Comparison of ENCODE assay signal across 16 cellular contexts in the genomic region with DNA sequence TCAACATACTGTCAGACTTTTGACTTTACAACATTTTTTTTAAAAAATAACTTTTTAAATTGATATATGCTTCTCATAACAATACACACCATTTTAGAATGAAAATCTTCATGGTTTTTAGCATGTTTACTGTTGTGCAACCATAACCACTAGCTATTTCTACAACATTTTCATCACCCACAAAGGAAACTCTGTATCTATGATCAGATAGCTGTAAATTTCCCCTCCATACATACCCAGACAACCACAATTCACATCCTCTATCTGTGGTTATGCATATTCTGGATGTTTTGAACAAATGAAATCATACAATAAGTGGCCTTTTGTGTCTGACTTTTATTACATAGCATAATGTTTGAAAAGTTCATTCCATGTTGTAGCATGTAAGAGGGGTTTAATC.
DNase-seq lines count a peak whose midpoint lies in the region; ATAC-seq, FAIRE-seq and TF ChIP-seq lines count a peak whose summit lies in the region.
"Had no signal": no experiment of that assay in that cellular context is flagged by ENCODE, and none has a peak within 500 bp of the region (broad histone marks: within the 10 kb centered on the region; RNA-seq: fewer than 3 reads in every experiment).

No MANE protein-coding gene starts in this region.

- H3K27me3 ChIP-seq in astrocyte (ENCODE audit: insufficient read depth, low read length), result no peaks in the 10 kb centered on the region
- H3K27me3 ChIP-seq: BLaER1 treated with 17β-estradiol and CSF1 and Interleukin-3, amounts not matched to agents 10 nM and 100 nM had no signal

- intact Hi-C loops in natural killer cell (cut with micrococcal nuclease), result no loop called here

- FAIRE-seq in astrocyte (lab: Jason Lieb, UNC), result peak; percentile 45

- no peaks in the 10 kb centered on the region for H3K4me1 ChIP-seq in astrocyte (ENCODE audit: insufficient read depth, low read length)

- H4K20me1 ChIP-seq in astrocyte (ENCODE audit: insufficient read depth, low read length), result no peaks in the 10 kb centered on the region
- H4K20me1 ChIP-seq: BLaER1 treated with 17β-estradiol and CSF1 and Interleukin-3, amounts not matched to agents 10 nM and 100 nM had no signal

- peaks cover 2% of the 10 kb centered on the region for H3K9me3 Mint-ChIP-seq in astrocyte (ENCODE audit: unreplicated experiment)
- H3K9me3 Mint-ChIP-seq in natural killer cell, result peaks cover 0 to 11% of the 10 kb centered on the region in 2 donors

- peak; percentile 77 for DNase-seq in NB4 (ENCODE audit: low read depth)
- DNase-seq in astrocyte (ENCODE audit: low read depth), result peak; percentile 58
- DNase-seq in natural killer cell, result no peak
- no peak for DNase-seq in DMS53 treated with DMSO at 0.1 percent for 48 hours (lab: John Stamatoyannopoulos, UW; ENCODE audit: unreplicated experiment)
- DNase-seq in omental fat pad (ENCODE audit: low spot score), result no peak
- DNase-seq: activated CD4-positive, alpha-beta T cell treated with anti-CD3 and anti-CD28 coated beads, Interleukin-2, amount 50 U/mL, for 48 hours; activated effector memory CD4-positive, alpha-beta T cell treated with Interleukin-2 at 50 U/mL for 16 hours; DMS79; left ventricle myocardium superior; naive B cell; Right ventricle myocardium superior; T-helper 9 cell had no signal

- no peak overlapping the region for H3K4me3 ChIP-seq in NB4 (ENCODE audit: low read depth, low read length)
- no peak overlapping the region for H3K4me3 ChIP-seq in astrocyte (ENCODE audit: insufficient read depth, low read depth, low read length)
- H3K4me3 ChIP-seq: BLaER1 treated with 17β-estradiol and CSF1 and Interleukin-3, amounts not matched to agents 10 nM and 100 nM had no signal

- H3K79me2 ChIP-seq in astrocyte (ENCODE audit: insufficient read depth, low read length), result no peaks in the 10 kb centered on the region

- H3K4me1 Mint-ChIP-seq in astrocyte (ENCODE audit: low read depth, unreplicated experiment) (peaks cover 11% of the 10 kb centered on the region), natural killer cell (peaks cover 44 to 50% of the 10 kb centered on the region in 2 donors)
- H3K4me1 Mint-ChIP-seq: brain, naive B cell had no signal

- no peaks in the 10 kb centered on the region for H3K9me3 ChIP-seq in astrocyte (ENCODE audit: insufficient read depth, low read depth, low read length)

- TF ChIP-seq POLR2A in NB4 (IDR thresholded peaks at IDR 0.05; ENCODE audit: extremely low read depth, insufficient read length), result no peak

- H2AFZ ChIP-seq in astrocyte (ENCODE audit: low read depth, low read length), result no peak overlapping the region

- ATAC-seq in HG02610 (IDR thresholded peaks at IDR 0.05; ENCODE audit: unreplicated experiment), result peak; percentile 83
- peak; percentile 86 to 98 (median 88) for ATAC-seq in natural killer cell
- no peak for ATAC-seq in omental fat pad (ENCODE audit: low FRiP score)
- ATAC-seq in GM18867 (IDR thresholded peaks at IDR 0.05; ENCODE audit: unreplicated experiment), result no peak
- ATAC-seq: left ventricle myocardium superior had no signal

- no peak overlapping the region for H3K4me3 Mint-ChIP-seq in astrocyte (ENCODE audit: unreplicated experiment)
- peak overlapping the region; percentile 68 for H3K4me3 Mint-ChIP-seq in natural killer cell
- H3K4me3 Mint-ChIP-seq: brain, naive B cell had no signal

- H3K36me3 Mint-ChIP-seq in astrocyte (ENCODE audit: low read depth, unreplicated experiment) (no peaks in the 10 kb centered on the region), natural killer cell (peaks cover 14% of the 10 kb centered on the region)
- H3K36me3 Mint-ChIP-seq: naive B cell had no signal

- H3K27ac Mint-ChIP-seq in astrocyte (ENCODE audit: unreplicated experiment) (peak overlapping the region; percentile 82), natural killer cell (peak overlapping the region; percentile 81 to 93)
- H3K27ac Mint-ChIP-seq: brain, naive B cell had no signal

- H3K9ac ChIP-seq in astrocyte (ENCODE audit: low read length), result no peak overlapping the region
- H3K9ac ChIP-seq: BLaER1 treated with 17β-estradiol and CSF1 and Interleukin-3, amounts not matched to agents 10 nM and 100 nM had no signal

- H3K27ac ChIP-seq in astrocyte (ENCODE audit: low read depth, low read length), result no peak overlapping the region

- H3K27me3 Mint-ChIP-seq in astrocyte (ENCODE audit: low read depth, unreplicated experiment), result peaks cover 3% of the 10 kb centered on the region
- no peaks in the 10 kb centered on the region for H3K27me3 Mint-ChIP-seq in natural killer cell (ENCODE audit: low read depth in 2 of 2)
- H3K27me3 Mint-ChIP-seq: brain, naive B cell had no signal

- H3K4me2 ChIP-seq in astrocyte (ENCODE audit: low read length), result no peak overlapping the region

- TF ChIP-seq CTCF in NB4 (IDR thresholded peaks at IDR 0.05; ENCODE audit: low read depth, low read length), result no peak
- no peak for TF ChIP-seq CTCF in astrocyte (IDR thresholded peaks at IDR 0.05; ENCODE audit: insufficient read depth, low read depth, low read length)
- no peak for TF ChIP-seq CTCF in natural killer cell (IDR thresholded peaks at IDR 0.05)
- no peak for TF ChIP-seq CTCF in omental fat pad (IDR thresholded peaks at IDR 0.05)

- no peaks in the 10 kb centered on the region for H3K36me3 ChIP-seq in astrocyte (ENCODE audit: insufficient read depth, low read length)
- H3K36me3 ChIP-seq: BLaER1 treated with 17β-estradiol and CSF1 and Interleukin-3, amounts not matched to agents 10 nM and 100 nM had no signal

Comparison
In these comparisons a context has a peak if more than half of its experiments do, and no peak if none do; other contexts are left out.
1. ATAC-seq: peak in HG02610 (single experiment) and natural killer cell (3 of 3); none in omental fat pad (single experiment) and GM18867 (single experiment).
2. DNase-seq: peak in NB4 (single experiment) and astrocyte (single experiment); none in natural killer cell (single experiment), DMS53 treated with DMSO at 0.1 percent for 48 hours (single experiment) and omental fat pad (single experiment).